Comparison of ENCODE assay signal across 1 cellular context in genomic region chr21:36479415-36480402, GRCh38.
TF ChIP-seq lines count a peak whose summit lies in the region.

Gene CLDN14 (minus strand): TSS chr21:36480122. CDS start chr21:36461695, 18,427 bp downstream.

TF ChIP-seq in HepG2, 621 proteins besides CTCF, POLR2A, EP300 and RAD21 (continued from another document and continues in another):
- TF ChIP-seq TFAP4 (IDR thresholded peaks at IDR 0.05; ENCODE audit: borderline replicate concordance, low read depth) (peak; percentile 97), ATF7-NPFF (CRISPR knock-in tag; IDR thresholded peaks at IDR 0.05; ENCODE audit: low read depth) (no peak), ZNF619 (CRISPR knock-in tag; IDR thresholded peaks at IDR 0.05) (peak; percentile 75), ZNF652 (CRISPR knock-in tag; IDR thresholded peaks at IDR 0.05; ENCODE audit: borderline replicate concordance, low read depth) (peak; percentile 40; the same call in 1 of the 2 replicates), SIX1 (CRISPR knock-in tag; IDR thresholded peaks at IDR 0.05; ENCODE audit: borderline replicate concordance) (peak; percentile 31; the same call in 1 of the 2 replicates), THRA (CRISPR knock-in tag; IDR thresholded peaks at IDR 0.05; ENCODE audit: borderline replicate concordance) (peak; percentile 85; the same call in 1 of the 2 replicates), ZNF354B (CRISPR knock-in tag; IDR thresholded peaks at IDR 0.05) (no peak), MNT (IDR thresholded peaks at IDR 0.05) (no peak; the same call in 1 of the 2 replicates), NCOA5 (CRISPR knock-in tag; IDR thresholded peaks at IDR 0.05) (no peak), GMEB1 (CRISPR knock-in tag; IDR thresholded peaks at IDR 0.05; ENCODE audit: borderline replicate concordance) (peak; percentile 61; the same call in 1 of the 2 replicates), KLF9 (CRISPR knock-in tag; IDR thresholded peaks at IDR 0.05; ENCODE audit: low read depth) (no peak), CENPBD1 (CRISPR knock-in tag; IDR thresholded peaks at IDR 0.05; ENCODE audit: borderline replicate concordance, low read depth) (no peak), ZSCAN25 (CRISPR knock-in tag; IDR thresholded peaks at IDR 0.05) (peak; percentile 81; the same call in 1 of the 2 replicates), NKX3-1 (CRISPR knock-in tag; IDR thresholded peaks at IDR 0.05) (no peak), NBN (conservative IDR thresholded peaks at IDR 0.05) (no peak), GLMP (CRISPR knock-in tag; IDR thresholded peaks at IDR 0.05; ENCODE audit: borderline replicate concordance) (no peak), GMEB2 (CRISPR knock-in tag; IDR thresholded peaks at IDR 0.05; ENCODE audit: low read depth) (no peak), ZNF101 (CRISPR knock-in tag; IDR thresholded peaks at IDR 0.05; ENCODE audit: borderline replicate concordance, low read depth) (no peak), SNAPC5 (CRISPR knock-in tag; IDR thresholded peaks at IDR 0.05; ENCODE audit: borderline replicate concordance) (no peak), ATF2 (CRISPR knock-in tag; IDR thresholded peaks at IDR 0.05) (peak; percentile 64), ZNF318 (CRISPR knock-in tag; IDR thresholded peaks at IDR 0.05) (0 out of 2 replicates have a peak, but pooled peaks have one; percentile 36), SMARCE1 (IDR thresholded peaks at IDR 0.05; ENCODE audit: borderline replicate concordance) (no peak), ZNF414 (CRISPR knock-in tag; IDR thresholded peaks at IDR 0.05) (peak; percentile 86), ZNF773 (CRISPR knock-in tag; IDR thresholded peaks at IDR 0.05; ENCODE audit: borderline replicate concordance) (peak; percentile 71; the same call in 1 of the 2 replicates), GABPA (IDR thresholded peaks at IDR 0.05; ENCODE audit: low read depth, low read length) (no peak), GABPA (CRISPR knock-in tag; IDR thresholded peaks at IDR 0.05; ENCODE audit: low read depth) (peak; percentile 32; the same call in 1 of the 2 replicates), ZNF446 (CRISPR knock-in tag; IDR thresholded peaks at IDR 0.05) (peak; percentile 55; the same call in 1 of the 2 replicates), NFIC (IDR thresholded peaks at IDR 0.05; ENCODE audit: low read length) (0 out of 2 replicates have a peak, but pooled peaks have one; percentile 53), DZIP1 (CRISPR knock-in tag; IDR thresholded peaks at IDR 0.05) (peak; percentile 51; the same call in 1 of the 2 replicates), KAT2B (IDR thresholded peaks at IDR 0.05; ENCODE audit: borderline replicate concordance, low read depth, low read length) (peak; percentile 67; the same call in 1 of the 2 replicates), MTF1 (CRISPR knock-in tag; IDR thresholded peaks at IDR 0.05) (no peak), MTA1 (CRISPR knock-in tag; IDR thresholded peaks at IDR 0.05; ENCODE audit: borderline replicate concordance) (peak; percentile 97)
